In genomic region chr5:91541696-91542095, GRCh38 we compare ENCODE assay signal across 17 cellular contexts.
DNase-seq lines count a peak whose midpoint lies in the region; ATAC-seq, FAIRE-seq and TF ChIP-seq lines count a peak whose summit lies in the region.
"Had no signal": no experiment of that assay in that cellular context is flagged by ENCODE, and none has a peak within 500 bp of the region (broad histone marks: within the 10 kb centered on the region; RNA-seq: fewer than 3 reads in every experiment).

No MANE protein-coding gene starts in this region.

- H3K27ac ChIP-seq in foreskin keratinocyte (no peak overlapping the region), suprapubic skin (no peak overlapping the region)
- H3K27ac ChIP-seq: heart right ventricle, vagina had no signal

- H3K4me3 ChIP-seq in astrocyte of the cerebellum (ENCODE audit: low read depth, low read length), result no peak overlapping the region
- no peak overlapping the region for H3K4me3 ChIP-seq in suprapubic skin
- H3K4me3 ChIP-seq: heart right ventricle, vagina had no signal

- TF ChIP-seq POLR2A in suprapubic skin (IDR thresholded peaks at IDR 0.05), result no peak

- ATAC-seq in foreskin keratinocyte (peak; percentile 87), HG03342 (IDR thresholded peaks at IDR 0.05; ENCODE audit: unreplicated experiment) (no peak)
- ATAC-seq: activated T-cell treated with anti-CD3 and anti-CD28 coated beads, Interleukin-2, amount 50 U/mL, for 4 hours; heart right ventricle had no signal

- H3K36me3 ChIP-seq in suprapubic skin, result no peaks in the 10 kb centered on the region
- H3K36me3 ChIP-seq: heart right ventricle, vagina had no signal

- peak; percentile 21 for FAIRE-seq in A204.1 (lab: Jason Lieb, UNC)
- FAIRE-seq: islet of Langerhans had no signal

- H3K4me1 ChIP-seq in foreskin keratinocyte (no peaks in the 10 kb centered on the region), suprapubic skin (no peaks in the 10 kb centered on the region)
- H3K4me1 ChIP-seq: heart right ventricle, vagina had no signal

- DNase-seq in HPDE6-E6E7 (ENCODE audit: extremely low spot score) (peak; percentile 35), astrocyte of the cerebellum (ENCODE audit: low read depth) (peak; percentile 15), foreskin keratinocyte (peak; percentile 19 to 59), suprapubic skin (ENCODE audit: low spot score in 2 of 2) (no peak)
- DNase-seq in stimulated activated CD4-positive, alpha-beta T cell treated with anti-CD3 and anti-CD28 coated beads, Interleukin-2, amount 100 ng/mL, for 24 hours, result no peak
- no peak for DNase-seq in activated CD4-positive, alpha-beta T cell treated with anti-CD3 and anti-CD28 coated beads for 48 hours
- DNase-seq: activated CD4-positive, alpha-beta T cell treated with anti-CD3 and anti-CD28 coated beads, Interleukin-2, amount 50 U/mL, for 4 hours; activated naive CD8-positive, alpha-beta T cell treated with anti-CD3 and anti-CD28 coated beads for 36 hours; activated T-cell treated with anti-CD3 and anti-CD28 coated beads, Interleukin-2, amount 50 U/mL, for 4 hours; H9; heart right ventricle; NCI-H2029; nephron progenitor cell had no signal

- no peak for TF ChIP-seq EP300 in suprapubic skin (IDR thresholded peaks at IDR 0.05)

- H3K9me3 ChIP-seq in suprapubic skin, result no peaks in the 10 kb centered on the region

- TF ChIP-seq CTCF in astrocyte of the cerebellum (IDR thresholded peaks at IDR 0.05; ENCODE audit: low read depth, low read length, missing control alignments) (no peak), foreskin keratinocyte (conservative IDR thresholded peaks at IDR 0.05) (no peak), suprapubic skin (IDR thresholded peaks at IDR 0.05) (no peak)

- in situ Hi-C loops in astrocyte of the cerebellum (cut with HindIII; ENCODE audit: low sequenced_read_pairs), result no loop called here

- H3K27me3 ChIP-seq in foreskin keratinocyte (no peaks in the 10 kb centered on the region), suprapubic skin (no peaks in the 10 kb centered on the region)
- H3K27me3 ChIP-seq: heart right ventricle, vagina had no signal

Comparison
In these comparisons a context has a peak if more than half of its experiments do, and no peak if none do; other contexts are left out.
1. DNase-seq: peak in HPDE6-E6E7 (single experiment), astrocyte of the cerebellum (single experiment) and foreskin keratinocyte (2 of 2); none in stimulated activated CD4-positive, alpha-beta T cell treated with anti-CD3 and anti-CD28 coated beads, Interleukin-2, amount 100 ng/mL, for 24 hours (0 of 2), suprapubic skin (0 of 2) and activated CD4-positive, alpha-beta T cell treated with anti-CD3 and anti-CD28 coated beads for 48 hours (single experiment).